Comparison of ENCODE assay signal across 1 cellular context in genomic region chr6:88492824-88493223, GRCh38.
TF ChIP-seq lines count a peak whose summit lies in the region.

No MANE protein-coding gene starts in this region.

TF ChIP-seq in K562, 482 proteins besides CTCF, POLR2A, EP300 and RAD21 (continued from another document):
- TF ChIP-seq DEAF1 (CRISPR knock-in tag; IDR thresholded peaks at IDR 0.05) = peak; percentile 12; the same call in 1 of the 2 replicates
